28 cellular contexts compared by ENCODE assay signal in the genomic region with DNA sequence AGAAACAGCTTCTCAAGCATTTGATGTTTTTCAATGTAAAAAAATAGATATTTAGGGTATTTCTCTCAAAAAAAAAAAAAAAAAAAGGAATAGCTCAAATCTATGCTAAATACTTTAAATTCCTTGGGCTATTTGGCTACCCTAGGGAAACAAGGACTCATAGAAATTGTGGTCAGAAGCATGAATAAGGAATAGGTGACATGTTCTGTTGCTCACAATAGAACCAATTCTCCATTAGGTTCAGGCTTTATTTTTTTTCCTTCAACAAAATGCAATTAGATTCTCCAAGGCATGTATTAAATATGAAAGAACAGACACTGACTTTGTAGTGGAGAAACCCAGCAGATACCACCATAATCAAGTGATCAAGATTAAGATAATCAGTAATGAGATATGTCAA.
"Had no signal": no experiment of that assay in that cellular context is flagged by ENCODE, and none has a peak within 500 bp of the region (broad histone marks: within the 10 kb centered on the region; RNA-seq: fewer than 3 reads in every experiment).

No MANE protein-coding gene starts in this region.

- H3K27me3 ChIP-seq: colonic mucosa, dorsolateral prefrontal cortex, gastrocnemius medialis, right lobe of liver had no signal

- H3K4me1 Mint-ChIP-seq: activated CD4-positive, alpha-beta T cell treated with anti-CD3 and anti-CD28 coated beads, Interleukin-2, amount 10 ng/mL, durations not matched to agents 7 days and 5 days; activated CD8-positive, alpha-beta memory T cell treated with anti-CD3 and anti-CD28 coated beads, Interleukin-2, amount 10 ng/mL, durations not matched to agents 7 days and 5 days; activated naive CD4-positive, alpha-beta T cell treated with anti-CD3 and anti-CD28 coated beads, Interleukin-2, amount 10 ng/mL, durations not matched to agents 7 days and 5 days; central memory CD8-positive, alpha-beta T cell had no signal

- H3K9me3 ChIP-seq: colonic mucosa, gastrocnemius medialis, right lobe of liver had no signal

- DNase-seq: activated CD4-positive, alpha-beta T cell treated with anti-CD3 and anti-CD28 coated beads, Interleukin-2, amount 10 ng/mL, durations not matched to agents 7 days and 5 days; activated CD4-positive, CD25-positive, alpha-beta regulatory T cell treated with anti-CD3 and anti-CD28 coated beads, Interleukin-2, amount 50 U/mL, for 72 hours; activated CD8-positive, alpha-beta memory T cell treated with anti-CD3 and anti-CD28 coated beads, Interleukin-2, amount 10 ng/mL, durations not matched to agents 7 days and 5 days; activated CD8-positive, alpha-beta T cell treated with anti-CD3 and anti-CD28 coated beads for 36 hours; activated effector memory CD4-positive, alpha-beta T cell treated with anti-CD3 and anti-CD28 coated beads, Interleukin-2, amount 50 U/mL, for 16 hours; activated naive CD4-positive, alpha-beta T cell treated with anti-CD3 and anti-CD28 coated beads, Interleukin-2, amount 10 ng/mL, durations not matched to agents 7 days and 5 days; activated T-cell treated with anti-CD3 and anti-CD28 coated beads for 4 hours; anterior cingulate cortex; colonic mucosa; dorsolateral prefrontal cortex; effector memory CD8-positive, alpha-beta T cell; gastrocnemius medialis; hypothalamus; left cardiac atrium; mesenchymal stem cell; nephron progenitor cell; nucleus accumbens; right lobe of liver; stimulated activated CD4-positive, alpha-beta T cell treated with anti-CD3 and anti-CD28 coated beads, Interleukin-15, amount 100 ng/mL, for 24 hours; stimulated activated CD4-positive, alpha-beta T cell treated with anti-CD3 and anti-CD28 coated beads, Interleukin-2, amount 100 ng/mL, for 48 hours; stimulated activated CD8-positive, alpha-beta memory T cell treated with anti-CD3 and anti-CD28 coated beads, Interleukin-4, amount 100 ng/mL, for 48 hours; stimulated activated naive B cell treated with anti-CD40 and anti-IgM and Interleukin-4, amounts not matched to agents 10 μg/mL and 1 μg/mL and 100 μg/mL, for 72 hours; T-helper 1 cell; trophoblast cell; WERI-Rb-1 had no signal

- H3K27ac ChIP-seq: colonic mucosa, dorsolateral prefrontal cortex, gastrocnemius medialis, parathyroid adenoma, right lobe of liver, WERI-Rb-1 had no signal

- H3K4me3 Mint-ChIP-seq: activated CD4-positive, alpha-beta T cell treated with anti-CD3 and anti-CD28 coated beads, Interleukin-2, amount 10 ng/mL, durations not matched to agents 7 days and 5 days; activated CD8-positive, alpha-beta memory T cell treated with anti-CD3 and anti-CD28 coated beads, Interleukin-2, amount 10 ng/mL, durations not matched to agents 7 days and 5 days; activated CD8-positive, alpha-beta T cell treated with anti-CD3 and anti-CD28 coated beads for 36 hours; activated naive CD4-positive, alpha-beta T cell treated with anti-CD3 and anti-CD28 coated beads, Interleukin-2, amount 10 ng/mL, durations not matched to agents 7 days and 5 days; central memory CD8-positive, alpha-beta T cell; effector memory CD8-positive, alpha-beta T cell; nephron progenitor cell; stimulated activated naive B cell treated with anti-CD40 and anti-IgM and Interleukin-4, amounts not matched to agents 10 μg/mL and 1 μg/mL and 100 μg/mL, for 72 hours had no signal

- H3K27me3 Mint-ChIP-seq: activated CD4-positive, alpha-beta T cell treated with anti-CD3 and anti-CD28 coated beads, Interleukin-2, amount 10 ng/mL, durations not matched to agents 7 days and 5 days; activated CD8-positive, alpha-beta memory T cell treated with anti-CD3 and anti-CD28 coated beads, Interleukin-2, amount 10 ng/mL, durations not matched to agents 7 days and 5 days; activated CD8-positive, alpha-beta T cell treated with anti-CD3 and anti-CD28 coated beads for 36 hours; activated naive CD4-positive, alpha-beta T cell treated with anti-CD3 and anti-CD28 coated beads, Interleukin-2, amount 10 ng/mL, durations not matched to agents 7 days and 5 days; central memory CD8-positive, alpha-beta T cell; effector memory CD8-positive, alpha-beta T cell had no signal

- H3K4me1 ChIP-seq: colonic mucosa, gastrocnemius medialis, parathyroid adenoma, right lobe of liver had no signal

- H3K4me3 ChIP-seq: colonic mucosa, dorsolateral prefrontal cortex, gastrocnemius medialis, right lobe of liver, smooth muscle cell had no signal

- H3K36me3 Mint-ChIP-seq: activated CD8-positive, alpha-beta memory T cell treated with anti-CD3 and anti-CD28 coated beads, Interleukin-2, amount 10 ng/mL, durations not matched to agents 7 days and 5 days; activated naive CD4-positive, alpha-beta T cell treated with anti-CD3 and anti-CD28 coated beads, Interleukin-2, amount 10 ng/mL, durations not matched to agents 7 days and 5 days; stimulated activated naive B cell treated with anti-CD40 and anti-IgM and Interleukin-4, amounts not matched to agents 10 μg/mL and 1 μg/mL and 100 μg/mL, for 72 hours had no signal

- H3K27ac Mint-ChIP-seq: activated CD4-positive, alpha-beta T cell treated with anti-CD3 and anti-CD28 coated beads, Interleukin-2, amount 10 ng/mL, durations not matched to agents 7 days and 5 days; activated CD8-positive, alpha-beta memory T cell treated with anti-CD3 and anti-CD28 coated beads, Interleukin-2, amount 10 ng/mL, durations not matched to agents 7 days and 5 days; activated CD8-positive, alpha-beta T cell treated with anti-CD3 and anti-CD28 coated beads for 36 hours; activated naive CD4-positive, alpha-beta T cell treated with anti-CD3 and anti-CD28 coated beads, Interleukin-2, amount 10 ng/mL, durations not matched to agents 7 days and 5 days; effector memory CD8-positive, alpha-beta T cell; nephron progenitor cell; stimulated activated naive B cell treated with anti-CD40 and anti-IgM and Interleukin-4, amounts not matched to agents 10 μg/mL and 1 μg/mL and 100 μg/mL, for 72 hours had no signal

- H3K9me3 Mint-ChIP-seq: activated CD8-positive, alpha-beta T cell treated with anti-CD3 and anti-CD28 coated beads for 36 hours; central memory CD8-positive, alpha-beta T cell; nephron progenitor cell; stimulated activated naive B cell treated with anti-CD40 and anti-IgM and Interleukin-4, amounts not matched to agents 10 μg/mL and 1 μg/mL and 100 μg/mL, for 72 hours had no signal

- H3K36me3 ChIP-seq: colonic mucosa, gastrocnemius medialis, right lobe of liver, WERI-Rb-1 had no signal
